ENCODE assay signal across 2 cellular contexts in genomic region chr17:29567362-29568330, GRCh38.
TF ChIP-seq lines count a peak whose summit lies in the region.

No MANE protein-coding gene starts in this region.

TF ChIP-seq in IMR-90, 13 proteins besides CTCF, POLR2A, EP300 and RAD21:
- no peak for TF ChIP-seq CHD1 (IDR thresholded peaks at IDR 0.05; ENCODE audit: low read depth, low read length)
TF ChIP-seq in IMR-90: peak in this region for 0.

TF ChIP-seq in SK-N-SH, 30 proteins besides CTCF, POLR2A, EP300 and RAD21:
- 0 out of 2 replicates have a peak, but pooled peaks have one; percentile 18 for TF ChIP-seq FOXJ3 (CRISPR knock-in tag; IDR thresholded peaks at IDR 0.05)
- TF ChIP-seq, protein P1, sequence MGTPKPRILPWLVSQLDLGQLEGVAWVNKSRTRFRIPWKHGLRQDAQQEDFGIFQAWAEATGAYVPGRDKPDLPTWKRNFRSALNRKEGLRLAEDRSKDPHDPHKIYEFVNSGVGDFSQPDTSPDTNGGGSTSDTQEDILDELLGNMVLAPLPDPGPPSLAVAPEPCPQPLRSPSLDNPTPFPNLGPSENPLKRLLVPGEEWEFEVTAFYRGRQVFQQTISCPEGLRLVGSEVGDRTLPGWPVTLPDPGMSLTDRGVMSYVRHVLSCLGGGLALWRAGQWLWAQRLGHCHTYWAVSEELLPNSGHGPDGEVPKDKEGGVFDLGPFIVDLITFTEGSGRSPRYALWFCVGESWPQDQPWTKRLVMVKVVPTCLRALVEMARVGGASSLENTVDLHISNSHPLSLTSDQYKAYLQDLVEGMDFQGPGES (IDR thresholded peaks at IDR 0.05; ENCODE audit: low read depth, low read length) = no peak
- peak; percentile 15; the same call in 1 of the 2 replicates for TF ChIP-seq POLR2AphosphoS5 (IDR thresholded peaks at IDR 0.05; ENCODE audit: low read depth, low read length)
- no peak for TF ChIP-seq NRF1 (IDR thresholded peaks at IDR 0.05; ENCODE audit: low read depth, low read length)
TF ChIP-seq in SK-N-SH: peak in this region for 2.
